Comparison of ENCODE assay signal across 8 cellular contexts in the genomic region with DNA sequence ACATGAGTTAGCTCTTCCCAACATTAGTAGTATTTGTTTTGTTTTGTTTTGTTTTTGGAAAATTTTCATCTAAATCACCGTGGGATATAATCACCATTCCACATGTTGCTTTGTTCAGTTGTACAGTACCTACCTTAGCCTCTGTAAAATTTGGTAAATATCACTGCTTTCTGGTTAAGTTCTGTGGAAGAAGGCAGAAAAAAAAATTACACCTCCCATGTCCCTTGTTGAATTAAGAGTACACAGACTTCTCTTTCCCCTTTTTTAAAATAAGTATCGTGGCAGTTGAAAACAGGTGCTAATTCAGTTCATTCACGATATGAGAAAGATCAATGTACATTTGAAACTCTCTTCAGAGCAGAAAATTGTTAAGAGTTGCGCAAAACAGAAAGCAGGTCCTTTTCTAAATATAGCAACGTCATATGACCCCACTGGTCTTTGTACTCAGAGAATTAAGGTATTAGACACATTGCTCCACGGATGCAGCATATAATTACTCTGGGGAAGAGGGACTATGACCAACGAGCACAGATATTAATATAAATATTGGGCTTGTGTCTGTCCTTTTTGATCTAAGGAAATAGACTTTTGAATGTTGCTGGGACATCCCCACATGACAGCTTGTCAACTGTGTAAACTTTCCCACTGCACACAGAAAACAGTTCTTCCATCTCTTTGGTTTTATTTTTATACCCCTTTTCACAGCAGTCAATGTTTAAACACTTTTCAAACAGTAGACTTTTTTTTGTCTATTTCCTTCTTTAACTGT. TPM values are rescaled to one million over a fixed set of nuclear protein-coding genes. Genes with fewer than 3 reads are reported as not detected.
A peak's percentile ranks its signal among the peaks of the same experiment; 100 is the strongest.
DNase-seq lines count a peak whose midpoint lies in the region; ATAC-seq and TF ChIP-seq lines count a peak whose summit lies in the region.

No MANE protein-coding gene starts in this region.

- no peaks in the 10 kb centered on the region for H3K9me3 Mint-ChIP-seq in activated CD8-positive, alpha-beta T cell treated with anti-CD3 and anti-CD28 coated beads for 36 hours

- no peaks in the 10 kb centered on the region for H3K9me3 ChIP-seq in mucosa of descending colon

- H3K36me3 Mint-ChIP-seq in activated CD8-positive, alpha-beta T cell treated with anti-CD3 and anti-CD28 coated beads for 36 hours (ENCODE audit: low read depth): no peaks in the 10 kb centered on the region

- CTCF ChIA-PET in activated CD8-positive, alpha-beta T cell treated with anti-CD3 and anti-CD28 coated beads for 36 hours (lab: Charles Lee): interaction anchor here (0.8 to 1.7 kb wide), 7 partner anchors 8 to 213 kb away, joined by 3 to 5 read pairs (median 3); no protein-coding TSS in a partner anchor

- H3K27me3 Mint-ChIP-seq in activated CD8-positive, alpha-beta T cell treated with anti-CD3 and anti-CD28 coated beads for 36 hours: no peaks in the 10 kb centered on the region

- H3K4me3 Mint-ChIP-seq in activated CD8-positive, alpha-beta T cell treated with anti-CD3 and anti-CD28 coated beads for 36 hours: peak overlapping the region; percentile 72

- no peaks in the 10 kb centered on the region for H3K36me3 ChIP-seq in mucosa of descending colon (ENCODE audit: low read depth)

- H3K4me1 ChIP-seq in mucosa of descending colon (ENCODE audit: low read depth): peaks cover 3% of the 10 kb centered on the region

- intact Hi-C loops in activated CD8-positive, alpha-beta T cell treated with anti-CD3 and anti-CD28 coated beads for 36 hours (cut with micrococcal nuclease): loop anchor here (5.0 kb wide), 1 partner anchor 60 kb away; a partner anchor contains a TSS
- intact Hi-C loops in mucosa of descending colon (cut with DNase I, micrococcal nuclease): no loop called here

- H3K27ac Mint-ChIP-seq in activated CD8-positive, alpha-beta T cell treated with anti-CD3 and anti-CD28 coated beads for 36 hours: peak overlapping the region; percentile 97

- ATAC-seq in GM21381 (IDR thresholded peaks at IDR 0.05; ENCODE audit: unreplicated experiment): peak; percentile 59
- peak; percentile 60 for ATAC-seq in HG03521 (IDR thresholded peaks at IDR 0.05; ENCODE audit: unreplicated experiment)
- peak; percentile 71 for ATAC-seq in activated CD8-positive, alpha-beta T cell treated with anti-CD3 and anti-CD28 coated beads for 36 hours
- peak; percentile 79 for ATAC-seq in mucosa of descending colon

- TF ChIP-seq CTCF in GM13976 (IDR thresholded peaks at IDR 0.05; ENCODE audit: borderline replicate concordance, control extremely low read depth, extremely low read depth, insufficient read depth, missing control alignments): no peak
- no peak for TF ChIP-seq CTCF in activated CD8-positive, alpha-beta T cell treated with anti-CD3 and anti-CD28 coated beads for 36 hours (IDR thresholded peaks at IDR 0.05)
- TF ChIP-seq CTCF in mucosa of descending colon (IDR thresholded peaks at IDR 0.05): no peak

- POLR2A ChIA-PET in activated CD8-positive, alpha-beta T cell treated with anti-CD3 and anti-CD28 coated beads for 36 hours (lab: Charles Lee): interaction anchor here (1.0 to 1.6 kb wide), 5 partner anchors 8 to 66 kb away, joined by 3 to 4 read pairs (median 3); no protein-coding TSS in a partner anchor

- H3K4me1 Mint-ChIP-seq in activated CD8-positive, alpha-beta T cell treated with anti-CD3 and anti-CD28 coated beads for 36 hours (ENCODE audit: low read depth): peaks cover 43% of the 10 kb centered on the region

- in situ Hi-C loops in GM13976 (cut with MboI; ENCODE audit: low sequenced_read_pairs, unreplicated experiment): no loop called here

- H3K4me3 ChIP-seq in mucosa of descending colon: no peak overlapping the region

- DNase-seq in GM13976 (ENCODE audit: low spot score): peak; percentile 74
- DNase-seq in activated CD8-positive, alpha-beta T cell treated with anti-CD3 and anti-CD28 coated beads for 36 hours: peak; percentile 13
- peak in 1 of 3 donors; percentile 42 for DNase-seq in mucosa of descending colon
- no peak for DNase-seq in T1000 (lab: John Stamatoyannopoulos, UW)
- no peak for DNase-seq in NCI-H774 (lab: John Stamatoyannopoulos, UW)
- no peak for DNase-seq in NCI-H226

RNA-seq across cellular contexts. Expression of a gene that starts 58.6 kb away (rescaled TPM):
- total RNA-seq in activated CD8-positive, alpha-beta T cell treated with anti-CD3 and anti-CD28 coated beads for 36 hours: 10 to 100 TPM; 51.3 to 51.8 TPM
- total RNA-seq in mucosa of descending colon: 10 to 100 TPM; 38.9 to 79.8 (median 78.2) TPM

Comparison
In these comparisons a context has a peak if more than half of its experiments do, and no peak if none do; other contexts are left out.
1. DNase-seq: peak in GM13976 (single experiment) and activated CD8-positive, alpha-beta T cell treated with anti-CD3 and anti-CD28 coated beads for 36 hours (single experiment); none in T1000 (single experiment), NCI-H774 (single experiment) and NCI-H226 (single experiment).
2. Peak in every context shown above with its lines, with median percentiles within 50 percentile points of each other: ATAC-seq.